2 cellular contexts compared by ENCODE assay signal in genomic region chr22:49915610-49916009, GRCh38.
TF ChIP-seq lines count a peak whose summit lies in the region.

No MANE protein-coding gene starts in this region.

TF ChIP-seq in GM12878, 131 proteins besides CTCF, POLR2A, EP300 and RAD21:
- no peak for TF ChIP-seq RELB (IDR thresholded peaks at IDR 0.05; ENCODE audit: low read depth)
- TF ChIP-seq REST (IDR thresholded peaks at IDR 0.05; ENCODE audit: low read depth, low read length): peak; percentile 72; the same call in 1 of the 2 replicates

TF ChIP-seq in HepG2, 621 proteins besides CTCF, POLR2A, EP300 and RAD21:
- TF ChIP-seq HMG20A (CRISPR knock-in tag; IDR thresholded peaks at IDR 0.05; ENCODE audit: borderline replicate concordance) (no peak), ZBTB33 (CRISPR knock-in tag; IDR thresholded peaks at IDR 0.05) (0 out of 2 replicates have a peak, but pooled peaks have one; percentile 25), ZMAT5 (CRISPR knock-in tag; IDR thresholded peaks at IDR 0.05; ENCODE audit: borderline replicate concordance, low read depth) (no peak), MAFK (conservative IDR thresholded peaks at IDR 0.05 in 1 of 2, IDR thresholded peaks at IDR 0.05 in 1 of 2; ENCODE audit: low read length in 2 of 2) (peak; percentile 41 to 49; a peak in 3 of 4 replicates), REST (IDR thresholded peaks at IDR 0.05; ENCODE audit: borderline replicate concordance in 1 of 2, low read depth in 1 of 2, low read length in 2 of 2) (peak; percentile 65 to 88), ZBTB3 (CRISPR knock-in tag; IDR thresholded peaks at IDR 0.05; ENCODE audit: borderline replicate concordance, low read depth) (no peak), ETV5 (CRISPR knock-in tag; IDR thresholded peaks at IDR 0.05; ENCODE audit: borderline replicate concordance) (no peak), ZNF629 (CRISPR knock-in tag; conservative IDR thresholded peaks at IDR 0.05) (no peak), MIER2 (CRISPR knock-in tag; IDR thresholded peaks at IDR 0.05) (peak; percentile 72; the same call in 1 of the 2 replicates), ZBTB38 (CRISPR knock-in tag; IDR thresholded peaks at IDR 0.05) (0 out of 2 replicates have a peak, but pooled peaks have one; percentile 30)
